ENCODE assay signal across 32 cellular contexts in genomic region chr2:72942293-72942692, GRCh38. TPM values are rescaled to one million over a fixed set of nuclear protein-coding genes. Genes with fewer than 3 reads are reported as not detected.
"Had no signal": no experiment of that assay in that cellular context is flagged by ENCODE, and none has a peak within 500 bp of the region (broad histone marks: within the 10 kb centered on the region; RNA-seq: fewer than 3 reads in every experiment).

No MANE protein-coding gene starts in this region.

- FAIRE-seq: colon had no signal

- ATAC-seq: activated CD4-positive, CD25-positive, alpha-beta regulatory T cell treated with anti-CD3 and anti-CD28 coated beads, Interleukin-2, amount 50 U/mL, for 24 hours; activated CD8-positive, alpha-beta T cell treated with anti-CD3 and anti-CD28 coated beads for 36 hours; activated T-cell treated with anti-CD3 and anti-CD28 coated beads, Interleukin-2, amount 50 U/mL, for 4 hours; activated T-helper 17 cell treated with anti-CD3 and anti-CD28 coated beads, Interleukin-2, amount 50 U/mL, for 72 hours; body of pancreas; effector memory CD8-positive, alpha-beta T cell; foreskin keratinocyte; gastrocnemius medialis; T-helper 17 cell had no signal

- H3K4me3 ChIP-seq: body of pancreas, esophagus muscularis mucosa, gastrocnemius medialis had no signal

- H3K4me1 ChIP-seq: body of pancreas, foreskin keratinocyte, gastrocnemius medialis had no signal

- H3K27me3 ChIP-seq: body of pancreas, esophagus muscularis mucosa, gastrocnemius medialis had no signal

- H3K9me3 ChIP-seq: body of pancreas, esophagus muscularis mucosa, gastrocnemius medialis had no signal

- DNase-seq: activated B cell treated with CpG ODN at 0.5 μM for 24 hours; activated CD4-positive, alpha-beta T cell treated with anti-CD3 and anti-CD28 coated beads for 48 hours; activated CD4-positive, alpha-beta T cell treated with anti-CD3 and anti-CD28 coated beads, Interleukin-2, amount 50 U/mL, for 1 hour; activated CD4-positive, alpha-beta T cell treated with anti-CD3 and anti-CD28 coated beads, Interleukin-2, amount 50 U/mL, for 48 hours; activated CD8-positive, alpha-beta memory T cell treated with anti-CD3 and anti-CD28 coated beads for 24 hours; activated CD8-positive, alpha-beta T cell treated with anti-CD3 and anti-CD28 coated beads for 36 hours; activated effector memory CD4-positive, alpha-beta T cell treated with Interleukin-2 at 50 U/mL for 16 hours; activated gamma-delta T cell treated with Interleukin-2 at 50 U/mL for 16 hours; activated naive CD4-positive, alpha-beta T cell treated with anti-CD3 and anti-CD28 coated beads, Interleukin-2, amount 50 U/mL, for 16 hours; activated naive CD4-positive, alpha-beta T cell treated with Interleukin-2 at 50 U/mL for 16 hours; activated T-cell treated with anti-CD3 and anti-CD28 coated beads, Interleukin-2, amount 50 U/mL, for 4 hours; amygdala; aorta; body of pancreas; caudate nucleus; cortex of kidney; dermis blood vessel endothelial cell; effector CD4-positive, alpha-beta T cell; effector memory CD8-positive, alpha-beta T cell; erythroblast; foreskin keratinocyte; gastrocnemius medialis; glutamatergic neuron; T-helper 1 cell; T-helper 17 cell; T1000; WERI-Rb-1 had no signal

- H3K27ac ChIP-seq: body of pancreas, esophagus muscularis mucosa, foreskin keratinocyte, gastrocnemius medialis, WERI-Rb-1 had no signal

RNA-seq across cellular contexts. Expression of gene EMX1, which starts 25.0 kb away (rescaled TPM):
- total RNA-seq: activated CD8-positive, alpha-beta T cell treated with anti-CD3 and anti-CD28 coated beads for 36 hours; activated T-helper 17 cell treated with anti-CD3 and anti-CD28 coated beads, Interleukin-2, amount 50 U/mL, for 72 hours; aorta; chondrocyte; dermis blood vessel endothelial cell; esophagus muscularis mucosa; foreskin keratinocyte; gastrocnemius medialis; T-helper 17 cell had no signal
- polyA plus RNA-seq: aorta, foreskin keratinocyte had no signal
